In genomic region chr17:81028506-81028858, GRCh38 we compare ENCODE assay signal across 15 cellular contexts. TPM values are rescaled to one million over a fixed set of nuclear protein-coding genes. Genes with fewer than 3 reads are reported as not detected.
DNase-seq lines count a peak whose midpoint lies in the region; ATAC-seq and TF ChIP-seq lines count a peak whose summit lies in the region.
"Had no signal": no experiment of that assay in that cellular context is flagged by ENCODE, and none has a peak within 500 bp of the region (broad histone marks: within the 10 kb centered on the region; RNA-seq: fewer than 3 reads in every experiment).

No MANE protein-coding gene starts in this region.

- no peaks in the 10 kb centered on the region for H3K9me3 ChIP-seq in osteoblast (ENCODE audit: low read depth, low read length)
- H3K9me3 ChIP-seq in Caco-2: no peaks in the 10 kb centered on the region

- no peak for ATAC-seq in natural killer cell treated with Interleukin-12 subunit alpha and Interleukin-12 subunit beta and Interleukin-15 and Interleukin-18, amount 100 ng/mL, for 72 hours
- ATAC-seq in natural killer cell (no peak), HG02870 (IDR thresholded peaks at IDR 0.05; ENCODE audit: unreplicated experiment) (no peak)
- ATAC-seq: A549 had no signal

- H3K9me3 Mint-ChIP-seq in natural killer cell treated with Interleukin-12 subunit alpha and Interleukin-12 subunit beta and Interleukin-15 and Interleukin-18, amount 100 ng/mL, for 72 hours: no peaks in the 10 kb centered on the region
- H3K9me3 Mint-ChIP-seq in natural killer cell (no peaks in the 10 kb centered on the region), Caco-2 (ENCODE audit: unreplicated experiment) (peaks cover 10% of the 10 kb centered on the region)

- peaks cover 13 to 19% of the 10 kb centered on the region in 2 donors for H3K27me3 Mint-ChIP-seq in natural killer cell treated with Interleukin-12 subunit alpha and Interleukin-12 subunit beta and Interleukin-15 and Interleukin-18, amount 100 ng/mL, for 72 hours
- peaks cover 13% of the 10 kb centered on the region in 2 donors for H3K27me3 Mint-ChIP-seq in natural killer cell (ENCODE audit: low read depth in 2 of 2)
- no peaks in the 10 kb centered on the region for H3K27me3 Mint-ChIP-seq in Caco-2 (ENCODE audit: insufficient read depth, unreplicated experiment)

- BruUV-seq in Caco-2 (replicated peaks; lab: Mats Ljungman, UMichigan): no TSS peak

- no peaks in the 10 kb centered on the region for H3K79me2 ChIP-seq in osteoblast (ENCODE audit: insufficient read depth, low read length)

- no peaks in the 10 kb centered on the region for H3K36me3 Mint-ChIP-seq in natural killer cell treated with Interleukin-12 subunit alpha and Interleukin-12 subunit beta and Interleukin-15 and Interleukin-18, amount 100 ng/mL, for 72 hours
- no peaks in the 10 kb centered on the region for H3K36me3 Mint-ChIP-seq in natural killer cell
- H3K36me3 Mint-ChIP-seq in Caco-2 (ENCODE audit: insufficient read depth, unreplicated experiment): peaks cover 11% of the 10 kb centered on the region

- H3K4me1 ChIP-seq in osteoblast (ENCODE audit: insufficient read depth, low read length) (no peaks in the 10 kb centered on the region), Caco-2 (no peaks in the 10 kb centered on the region)

- H3K4me3 ChIP-seq in coronary artery (no peak overlapping the region), osteoblast (ENCODE audit: insufficient read depth, low read length) (no peak overlapping the region), brain microvascular endothelial cell (ENCODE audit: low read depth, low read length) (no peak overlapping the region), Caco-2 (ENCODE audit: low read depth, low read length) (no peak overlapping the region)
- H3K4me3 ChIP-seq: A549 had no signal

- no peak overlapping the region for H3K4me3 Mint-ChIP-seq in natural killer cell treated with Interleukin-12 subunit alpha and Interleukin-12 subunit beta and Interleukin-15 and Interleukin-18, amount 100 ng/mL, for 72 hours
- H3K4me3 Mint-ChIP-seq in natural killer cell (no peak overlapping the region), Caco-2 (ENCODE audit: unreplicated experiment) (no peak overlapping the region)

- CTCF ChIA-PET in Caco-2 (lab: Charles Lee): no interaction called here

- H3K27ac Mint-ChIP-seq in natural killer cell treated with Interleukin-12 subunit alpha and Interleukin-12 subunit beta and Interleukin-15 and Interleukin-18, amount 100 ng/mL, for 72 hours: no peak overlapping the region
- H3K27ac Mint-ChIP-seq in natural killer cell (no peak overlapping the region), Caco-2 (ENCODE audit: unreplicated experiment) (no peak overlapping the region)

- in situ Hi-C loops in brain microvascular endothelial cell (cut with HindIII; ENCODE audit: low pct_ligation_motif_present, low sequenced_read_pairs): no loop called here

- peak; percentile 54 for DNase-seq in natural killer cell treated with Interleukin-12 subunit alpha and Interleukin-12 subunit beta and Interleukin-15 and Interleukin-18, amount 100 ng/mL, for 72 hours (ENCODE audit: low spot score)
- DNase-seq in natural killer cell (no peak), coronary artery (ENCODE audit: low spot score) (peak; percentile 69), osteoblast (ENCODE audit: insufficient read length, low spot score, missing footprints) (peak; percentile 80), brain microvascular endothelial cell (no peak), Caco-2 (no peak)
- DNase-seq: Calu3, DMS79 treated with DMSO at 0.1 percent for 48 hours, GDM1, Karpas-422, NCI-H1930, NCI-H510A, SIG-M5 had no signal

- no peak overlapping the region for H2AFZ ChIP-seq in osteoblast (ENCODE audit: low read length)

- TF ChIP-seq CTCF in natural killer cell (IDR thresholded peaks at IDR 0.05): no peak
- TF ChIP-seq CTCF in coronary artery (IDR thresholded peaks at IDR 0.05): no peak
- no peak for TF ChIP-seq CTCF in osteoblast (IDR thresholded peaks at IDR 0.05; ENCODE audit: extremely low read depth, low read depth, low read length)
- no peak for TF ChIP-seq CTCF in brain microvascular endothelial cell (IDR thresholded peaks at IDR 0.05; ENCODE audit: low read depth, low read length, missing control alignments)
- no peak for TF ChIP-seq CTCF in Caco-2 (IDR thresholded peaks at IDR 0.05; ENCODE audit: insufficient read depth in 1 of 2, low read depth in 1 of 2, low read length in 1 of 2, severe bottlenecking in 1 of 2, unreplicated experiment in 1 of 2)

- peaks cover 5 to 8% of the 10 kb centered on the region in 2 donors for H3K4me1 Mint-ChIP-seq in natural killer cell treated with Interleukin-12 subunit alpha and Interleukin-12 subunit beta and Interleukin-15 and Interleukin-18, amount 100 ng/mL, for 72 hours (ENCODE audit: low read depth in 2 of 2)
- H3K4me1 Mint-ChIP-seq in natural killer cell (peaks cover 5 to 10% of the 10 kb centered on the region in 2 donors), Caco-2 (ENCODE audit: low read depth, unreplicated experiment) (peaks cover 11% of the 10 kb centered on the region)

- no peak overlapping the region for H3K27ac ChIP-seq in coronary artery
- no peak overlapping the region for H3K27ac ChIP-seq in osteoblast (ENCODE audit: low read depth, low read length)
- no peak overlapping the region for H3K27ac ChIP-seq in brain microvascular endothelial cell
- H3K27ac ChIP-seq: A549 had no signal

- H4K20me1 ChIP-seq in osteoblast (ENCODE audit: insufficient read depth, low read length): peaks cover 10% of the 10 kb centered on the region

- H3K4me2 ChIP-seq in osteoblast (ENCODE audit: insufficient read depth, low read length): no peak overlapping the region
- H3K4me2 ChIP-seq: A549 had no signal

- H3K36me3 ChIP-seq in osteoblast (ENCODE audit: insufficient read depth, low read length) (peaks cover 10% of the 10 kb centered on the region), brain microvascular endothelial cell (replicated peaks) (no peaks in the 10 kb centered on the region), Caco-2 (ENCODE audit: control insufficient read depth, insufficient read depth, low read length) (no peaks in the 10 kb centered on the region)

- H3K27me3 ChIP-seq in osteoblast (ENCODE audit: insufficient read depth, low read length): peaks cover 40% of the 10 kb centered on the region
- H3K27me3 ChIP-seq in brain microvascular endothelial cell (replicated peaks): peaks cover 22% of the 10 kb centered on the region
- H3K27me3 ChIP-seq in Caco-2 (replicated peaks; ENCODE audit: control insufficient read depth, insufficient read depth, low read length): no peaks in the 10 kb centered on the region

- intact Hi-C loops in natural killer cell (cut with micrococcal nuclease): no loop called here
- intact Hi-C loops in Caco-2 (cut with micrococcal nuclease; ENCODE audit: unreplicated experiment): no loop called here

- POLR2A ChIA-PET in Caco-2 (lab: Charles Lee): no interaction called here

RNA-seq across cellular contexts. Expression of gene BAIAP2, which starts 6.5 kb away (rescaled TPM):
- total RNA-seq in natural killer cell treated with Interleukin-12 subunit alpha and Interleukin-12 subunit beta and Interleukin-15 and Interleukin-18, amount 100 ng/mL, for 72 hours: 1 to 10 TPM; 7.3 to 9.6 TPM
- total RNA-seq in natural killer cell (10 to 100 TPM in 2 of 3 donors, 1 to 10 TPM in 1; 6.7 to 12.3 (median 10.4) TPM), osteoblast (15.6 and 19.4 TPM in 2 replicates), Caco-2 (2022) (52.6 and 57.7 TPM in 2 replicates)

RNA-seq across cellular contexts. Expression of gene CHMP6, which starts 36.8 kb away (rescaled TPM):
- 10 to 100 TPM; 33.1 to 43.7 TPM for total RNA-seq in natural killer cell treated with Interleukin-12 subunit alpha and Interleukin-12 subunit beta and Interleukin-15 and Interleukin-18, amount 100 ng/mL, for 72 hours
- 10 to 100 TPM; 26.8 to 33.3 (median 33.0) TPM for total RNA-seq in natural killer cell
- 21.4 and 21.8 TPM in 2 replicates for total RNA-seq in osteoblast
- 20.1 and 23.2 TPM in 2 replicates for total RNA-seq in Caco-2 (2022)

Comparison
In these comparisons a context has a peak if more than half of its experiments do, and no peak if none do; other contexts are left out.
1. DNase-seq: peak in natural killer cell treated with Interleukin-12 subunit alpha and Interleukin-12 subunit beta and Interleukin-15 and Interleukin-18, amount 100 ng/mL, for 72 hours (single experiment), coronary artery (single experiment) and osteoblast (single experiment); none in natural killer cell (single experiment), brain microvascular endothelial cell (single experiment) and Caco-2 (0 of 2).